Comparison of ENCODE assay signal across 13 cellular contexts in the genomic region with DNA sequence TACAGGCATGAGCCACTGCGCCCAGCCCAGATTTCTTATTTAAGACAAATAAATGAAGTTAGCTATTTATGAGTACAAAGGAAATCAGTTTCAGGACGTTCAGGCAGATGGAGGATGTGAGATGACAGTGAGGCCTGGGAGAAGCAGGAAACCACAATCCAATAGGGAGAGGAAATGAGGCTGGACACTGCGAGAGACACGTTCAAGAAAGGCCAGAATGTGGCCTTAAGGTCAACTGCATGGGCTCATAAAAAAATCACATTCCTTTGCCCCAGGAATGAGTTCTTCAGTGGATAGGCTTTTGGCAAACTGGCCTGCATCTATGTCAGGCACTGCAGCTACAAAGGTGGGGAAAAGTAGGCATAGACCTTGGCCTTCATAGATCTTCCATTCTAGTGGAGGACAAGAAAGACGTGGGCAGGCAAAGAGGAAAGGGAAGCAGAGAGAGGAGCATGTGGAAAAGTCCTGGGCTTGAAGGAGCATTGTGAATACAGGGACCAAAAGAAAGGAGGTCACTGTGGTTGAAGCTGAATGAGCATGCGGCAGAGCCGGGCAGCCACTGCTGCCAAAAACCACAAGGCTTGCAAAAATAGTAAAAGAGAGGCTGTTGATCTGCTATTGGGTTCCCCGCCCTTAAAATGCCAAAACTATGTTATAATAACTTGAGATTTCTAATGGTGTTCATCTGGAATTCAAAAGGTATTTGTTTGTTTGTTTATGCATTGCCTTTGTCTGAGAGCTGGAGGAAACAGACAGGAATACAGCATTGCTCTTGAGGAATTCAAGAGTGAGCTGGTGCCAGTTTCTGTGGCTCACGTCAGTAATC.
DNase-seq lines count a peak whose midpoint lies in the region; ATAC-seq and TF ChIP-seq lines count a peak whose summit lies in the region.
"Had no signal": no experiment of that assay in that cellular context is flagged by ENCODE, and none has a peak within 500 bp of the region (broad histone marks: within the 10 kb centered on the region; RNA-seq: fewer than 3 reads in every experiment).

No MANE protein-coding gene starts in this region.

- H3K27me3 ChIP-seq in ACC112 (ENCODE audit: insufficient read depth, low read length) (no peaks in the 10 kb centered on the region), lower lobe of right lung (ENCODE audit: low read depth) (no peaks in the 10 kb centered on the region)

- H3K27ac ChIP-seq in ACC112 (ENCODE audit: low read depth, low read length) (peak overlapping the region; percentile 33), lower lobe of right lung (peak overlapping the region; percentile 21)

- intact Hi-C loops in lower lobe of right lung (cut with DNase I) = no loop called here

- no peak overlapping the region for H3K4me3 ChIP-seq in ACC112 (ENCODE audit: low read depth, low read length)
- H3K4me3 ChIP-seq in lower lobe of right lung = no peak overlapping the region
- H3K4me3 ChIP-seq: GM12878 had no signal

- H3K4me1 ChIP-seq in ACC112 (ENCODE audit: control insufficient read depth, insufficient read depth, low read length, unreplicated experiment) = peaks cover 15% of the 10 kb centered on the region
- peaks cover 25% of the 10 kb centered on the region for H3K4me1 ChIP-seq in lower lobe of right lung

- peak overlapping the region; percentile 48 for H2AFZ ChIP-seq in ACC112 (ENCODE audit: low read length, unreplicated experiment)

- ATAC-seq in lower lobe of right lung = peak; percentile 50 to 67
- ATAC-seq in GM18873 (IDR thresholded peaks at IDR 0.05; ENCODE audit: low FRiP score, unreplicated experiment) = no peak
- ATAC-seq: GM12878 had no signal

- DNase-seq in MV-4-11 (lab: John Stamatoyannopoulos, UW) (peak; percentile 37), dermis microvascular lymphatic vessel endothelial cell (ENCODE audit: low read depth in 2 of 2) (peak; percentile 69 to 96), lower lobe of right lung (no peak), RPMI8226 (no peak)
- no peak for DNase-seq in activated CD4-positive, alpha-beta T cell treated with anti-CD3 and anti-CD28 coated beads, Interleukin-2, amount 50 U/mL, for 48 hours
- DNase-seq in stimulated activated CD4-positive, alpha-beta T cell treated with anti-CD3 and anti-CD28 coated beads, Interleukin-2, amount 100 ng/mL, for 24 hours = no peak
- DNase-seq: activated T-cell treated with anti-CD3 and anti-CD28 coated beads for 4 hours; endodermal cell; NCI-H226; stimulated activated CD4-positive, alpha-beta T cell treated with anti-CD3 and anti-CD28 coated beads, Interleukin-4, amount 100 ng/mL, for 24 hours had no signal

- H3K79me2 ChIP-seq in ACC112 (ENCODE audit: control insufficient read depth, insufficient read depth, low read length, unreplicated experiment) = no peaks in the 10 kb centered on the region

- no peaks in the 10 kb centered on the region for H3K9me3 ChIP-seq in lower lobe of right lung

- no peaks in the 10 kb centered on the region for H3K36me3 ChIP-seq in ACC112 (ENCODE audit: insufficient read depth, low read length)
- no peaks in the 10 kb centered on the region for H3K36me3 ChIP-seq in lower lobe of right lung

- no peak for TF ChIP-seq CTCF in lower lobe of right lung (IDR thresholded peaks at IDR 0.05)

Comparison
In these comparisons a context has a peak if more than half of its experiments do, and no peak if none do; other contexts are left out.
1. DNase-seq: peak in MV-4-11 (single experiment) and dermis microvascular lymphatic vessel endothelial cell (2 of 2); none in lower lobe of right lung (single experiment), activated CD4-positive, alpha-beta T cell treated with anti-CD3 and anti-CD28 coated beads, Interleukin-2, amount 50 U/mL, for 48 hours (0 of 2), stimulated activated CD4-positive, alpha-beta T cell treated with anti-CD3 and anti-CD28 coated beads, Interleukin-2, amount 100 ng/mL, for 24 hours (0 of 2) and RPMI8226 (single experiment).